ENCODE assay signal across 1 cellular context in genomic region chr9:95215368-95215898, GRCh38.
TF ChIP-seq lines count a peak whose summit lies in the region.

No MANE protein-coding gene starts in this region.

TF ChIP-seq in H1, 55 proteins besides CTCF, POLR2A, EP300 and RAD21:
- TF ChIP-seq SIN3A (conservative IDR thresholded peaks at IDR 0.05 in 1 of 2, IDR thresholded peaks at IDR 0.05 in 1 of 2; ENCODE audit: low read depth in 1 of 2, low read length in 2 of 2) (no peak), HDAC2 (IDR thresholded peaks at IDR 0.05; ENCODE audit: borderline replicate concordance in 1 of 2, low read depth in 2 of 2, low read length in 2 of 2) (no peak), POLR2AphosphoS5 (IDR thresholded peaks at IDR 0.05; ENCODE audit: low read depth, low read length) (no peak)
- TF ChIP-seq, protein P1, sequence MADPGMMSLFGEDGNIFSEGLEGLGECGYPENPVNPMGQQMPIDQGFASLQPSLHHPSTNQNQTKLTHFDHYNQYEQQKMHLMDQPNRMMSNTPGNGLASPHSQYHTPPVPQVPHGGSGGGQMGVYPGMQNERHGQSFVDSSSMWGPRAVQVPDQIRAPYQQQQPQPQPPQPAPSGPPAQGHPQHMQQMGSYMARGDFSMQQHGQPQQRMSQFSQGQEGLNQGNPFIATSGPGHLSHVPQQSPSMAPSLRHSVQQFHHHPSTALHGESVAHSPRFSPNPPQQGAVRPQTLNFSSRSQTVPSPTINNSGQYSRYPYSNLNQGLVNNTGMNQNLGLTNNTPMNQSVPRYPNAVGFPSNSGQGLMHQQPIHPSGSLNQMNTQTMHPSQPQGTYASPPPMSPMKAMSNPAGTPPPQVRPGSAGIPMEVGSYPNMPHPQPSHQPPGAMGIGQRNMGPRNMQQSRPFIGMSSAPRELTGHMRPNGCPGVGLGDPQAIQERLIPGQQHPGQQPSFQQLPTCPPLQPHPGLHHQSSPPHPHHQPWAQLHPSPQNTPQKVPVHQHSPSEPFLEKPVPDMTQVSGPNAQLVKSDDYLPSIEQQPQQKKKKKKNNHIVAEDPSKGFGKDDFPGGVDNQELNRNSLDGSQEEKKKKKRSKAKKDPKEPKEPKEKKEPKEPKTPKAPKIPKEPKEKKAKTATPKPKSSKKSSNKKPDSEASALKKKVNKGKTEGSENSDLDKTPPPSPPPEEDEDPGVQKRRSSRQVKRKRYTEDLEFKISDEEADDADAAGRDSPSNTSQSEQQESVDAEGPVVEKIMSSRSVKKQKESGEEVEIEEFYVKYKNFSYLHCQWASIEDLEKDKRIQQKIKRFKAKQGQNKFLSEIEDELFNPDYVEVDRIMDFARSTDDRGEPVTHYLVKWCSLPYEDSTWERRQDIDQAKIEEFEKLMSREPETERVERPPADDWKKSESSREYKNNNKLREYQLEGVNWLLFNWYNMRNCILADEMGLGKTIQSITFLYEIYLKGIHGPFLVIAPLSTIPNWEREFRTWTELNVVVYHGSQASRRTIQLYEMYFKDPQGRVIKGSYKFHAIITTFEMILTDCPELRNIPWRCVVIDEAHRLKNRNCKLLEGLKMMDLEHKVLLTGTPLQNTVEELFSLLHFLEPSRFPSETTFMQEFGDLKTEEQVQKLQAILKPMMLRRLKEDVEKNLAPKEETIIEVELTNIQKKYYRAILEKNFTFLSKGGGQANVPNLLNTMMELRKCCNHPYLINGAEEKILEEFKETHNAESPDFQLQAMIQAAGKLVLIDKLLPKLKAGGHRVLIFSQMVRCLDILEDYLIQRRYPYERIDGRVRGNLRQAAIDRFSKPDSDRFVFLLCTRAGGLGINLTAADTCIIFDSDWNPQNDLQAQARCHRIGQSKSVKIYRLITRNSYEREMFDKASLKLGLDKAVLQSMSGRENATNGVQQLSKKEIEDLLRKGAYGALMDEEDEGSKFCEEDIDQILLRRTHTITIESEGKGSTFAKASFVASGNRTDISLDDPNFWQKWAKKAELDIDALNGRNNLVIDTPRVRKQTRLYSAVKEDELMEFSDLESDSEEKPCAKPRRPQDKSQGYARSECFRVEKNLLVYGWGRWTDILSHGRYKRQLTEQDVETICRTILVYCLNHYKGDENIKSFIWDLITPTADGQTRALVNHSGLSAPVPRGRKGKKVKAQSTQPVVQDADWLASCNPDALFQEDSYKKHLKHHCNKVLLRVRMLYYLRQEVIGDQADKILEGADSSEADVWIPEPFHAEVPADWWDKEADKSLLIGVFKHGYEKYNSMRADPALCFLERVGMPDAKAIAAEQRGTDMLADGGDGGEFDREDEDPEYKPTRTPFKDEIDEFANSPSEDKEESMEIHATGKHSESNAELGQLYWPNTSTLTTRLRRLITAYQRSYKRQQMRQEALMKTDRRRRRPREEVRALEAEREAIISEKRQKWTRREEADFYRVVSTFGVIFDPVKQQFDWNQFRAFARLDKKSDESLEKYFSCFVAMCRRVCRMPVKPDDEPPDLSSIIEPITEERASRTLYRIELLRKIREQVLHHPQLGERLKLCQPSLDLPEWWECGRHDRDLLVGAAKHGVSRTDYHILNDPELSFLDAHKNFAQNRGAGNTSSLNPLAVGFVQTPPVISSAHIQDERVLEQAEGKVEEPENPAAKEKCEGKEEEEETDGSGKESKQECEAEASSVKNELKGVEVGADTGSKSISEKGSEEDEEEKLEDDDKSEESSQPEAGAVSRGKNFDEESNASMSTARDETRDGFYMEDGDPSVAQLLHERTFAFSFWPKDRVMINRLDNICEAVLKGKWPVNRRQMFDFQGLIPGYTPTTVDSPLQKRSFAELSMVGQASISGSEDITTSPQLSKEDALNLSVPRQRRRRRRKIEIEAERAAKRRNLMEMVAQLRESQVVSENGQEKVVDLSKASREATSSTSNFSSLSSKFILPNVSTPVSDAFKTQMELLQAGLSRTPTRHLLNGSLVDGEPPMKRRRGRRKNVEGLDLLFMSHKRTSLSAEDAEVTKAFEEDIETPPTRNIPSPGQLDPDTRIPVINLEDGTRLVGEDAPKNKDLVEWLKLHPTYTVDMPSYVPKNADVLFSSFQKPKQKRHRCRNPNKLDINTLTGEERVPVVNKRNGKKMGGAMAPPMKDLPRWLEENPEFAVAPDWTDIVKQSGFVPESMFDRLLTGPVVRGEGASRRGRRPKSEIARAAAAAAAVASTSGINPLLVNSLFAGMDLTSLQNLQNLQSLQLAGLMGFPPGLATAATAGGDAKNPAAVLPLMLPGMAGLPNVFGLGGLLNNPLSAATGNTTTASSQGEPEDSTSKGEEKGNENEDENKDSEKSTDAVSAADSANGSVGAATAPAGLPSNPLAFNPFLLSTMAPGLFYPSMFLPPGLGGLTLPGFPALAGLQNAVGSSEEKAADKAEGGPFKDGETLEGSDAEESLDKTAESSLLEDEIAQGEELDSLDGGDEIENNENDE (IDR thresholded peaks at IDR 0.05; ENCODE audit: insufficient replicate concordance, low read length), result no peak
